14 cellular contexts compared by ENCODE assay signal in the genomic region with DNA sequence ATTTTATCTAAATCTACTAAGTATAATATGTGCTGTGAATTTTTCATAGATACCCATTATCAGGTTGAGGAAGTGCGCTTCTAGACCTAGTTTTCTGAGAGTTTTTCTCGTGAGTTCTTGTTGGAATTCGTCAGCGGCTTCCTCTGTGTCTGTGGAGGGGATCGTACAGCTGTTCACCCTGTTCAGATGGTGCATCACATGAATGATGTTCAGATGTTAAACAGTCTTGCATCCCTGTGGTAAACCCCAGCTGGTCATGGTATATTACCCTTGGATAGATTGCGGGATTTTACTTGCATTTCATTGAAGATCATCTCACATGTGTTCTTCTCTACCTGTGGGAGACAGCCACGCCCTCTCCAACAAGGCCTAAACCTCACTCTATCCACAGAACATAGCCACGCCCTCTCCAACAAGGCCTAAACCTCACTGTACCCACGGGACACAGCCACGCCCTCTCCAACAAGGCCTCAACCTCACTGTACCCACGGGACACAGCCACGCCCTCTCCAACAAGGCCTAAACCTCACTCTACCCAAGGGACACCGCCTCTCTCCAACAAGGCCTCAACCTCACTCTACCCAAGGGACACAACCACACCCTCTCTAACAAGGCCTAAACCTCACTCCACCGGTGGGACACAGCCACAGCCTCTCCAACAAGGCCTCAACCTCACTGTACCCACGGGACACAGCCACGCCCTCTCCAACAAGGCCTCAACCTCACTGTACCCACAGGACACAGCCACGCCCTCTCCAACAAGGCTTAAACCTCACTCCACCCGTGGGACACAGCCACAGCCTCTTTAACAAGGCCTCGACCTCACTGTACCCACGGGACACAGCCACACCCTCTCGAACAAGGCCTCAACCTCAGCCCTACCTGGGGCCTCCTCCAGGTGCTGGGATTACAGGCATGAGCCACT.
DNase-seq lines count a peak whose midpoint lies in the region; ATAC-seq and TF ChIP-seq lines count a peak whose summit lies in the region.
"Had no signal": no experiment of that assay in that cellular context is flagged by ENCODE, and none has a peak within 500 bp of the region (broad histone marks: within the 10 kb centered on the region; RNA-seq: fewer than 3 reads in every experiment).

No MANE protein-coding gene starts in this region.

- peak; percentile 97 for ATAC-seq in activated B cell treated with CpG ODN at 0.5 μM for 24 hours (ENCODE audit: low read depth)
- peak; percentile 46 to 53 for ATAC-seq in stimulated activated naive B cell treated with anti-CD40 and anti-IgM and Interleukin-4, amounts not matched to agents 10 μg/mL and 1 μg/mL and 100 μg/mL, for 72 hours (replicated peaks)

- H3K27ac ChIP-seq in endodermal cell (ENCODE audit: low read depth, low read length) (no peak overlapping the region), SK-N-SH (ENCODE audit: low read depth in 2 of 2, low read length in 1 of 2) (no peak overlapping the region), osteoblast (ENCODE audit: low read depth, low read length) (no peak overlapping the region)
- H3K27ac ChIP-seq: neutrophil had no signal

- H3K4me1 Mint-ChIP-seq in activated B cell treated with CpG ODN at 0.5 μM for 24 hours: peaks cover 33% of the 10 kb centered on the region
- H3K4me1 Mint-ChIP-seq in endodermal cell: no peaks in the 10 kb centered on the region
- peaks cover 9 to 12% of the 10 kb centered on the region in 2 donors for H3K4me1 Mint-ChIP-seq in stimulated activated naive B cell treated with anti-CD40 and anti-IgM and Interleukin-4, amounts not matched to agents 10 μg/mL and 1 μg/mL and 100 μg/mL, for 72 hours

- H2AFZ ChIP-seq in SK-N-SH (ENCODE audit: low read depth) (no peak overlapping the region), osteoblast (ENCODE audit: low read length) (no peak overlapping the region)

- 89% methylated on average over 15 to 21 of the region's 21 CpGs for WGBS in endodermal cell (ENCODE audit: insufficient coverage in 1 of 2, insufficient read length in 1 of 2), 2 experiments
- WGBS in SK-N-SH (ENCODE audit: low lambda C conversion rate): 88% methylated on average over 21 of the region's 21 CpGs

- no peaks in the 10 kb centered on the region for H3K79me2 ChIP-seq in SK-N-SH (ENCODE audit: insufficient read depth)
- no peaks in the 10 kb centered on the region for H3K79me2 ChIP-seq in osteoblast (ENCODE audit: insufficient read depth, low read length)

- CTCF ChIA-PET in activated B cell treated with CpG ODN at 0.5 μM for 24 hours (lab: Charles Lee): no interaction called here
- CTCF ChIA-PET in SK-N-SH (lab: Yijun Ruan, JAX): interaction anchor here (1.1 to 1.4 kb wide), 4 partner anchors 8 to 13 kb away, joined by 3 to 7 read pairs (median 5); no protein-coding TSS in a partner anchor

- no peaks in the 10 kb centered on the region for H3K9me2 ChIP-seq in SK-N-SH

- POLR2A ChIA-PET in activated B cell treated with CpG ODN at 0.5 μM for 24 hours (lab: Charles Lee) (no interaction called here), SK-N-SH (lab: Yijun Ruan, JAX) (no interaction called here)

- intact Hi-C loops in activated B cell treated with CpG ODN at 0.5 μM for 24 hours (cut with micrococcal nuclease): no loop called here

- H3K27me3 Mint-ChIP-seq in activated B cell treated with CpG ODN at 0.5 μM for 24 hours (no peaks in the 10 kb centered on the region), endodermal cell (ENCODE audit: insufficient read depth) (no peaks in the 10 kb centered on the region)
- no peaks in the 10 kb centered on the region for H3K27me3 Mint-ChIP-seq in stimulated activated naive B cell treated with anti-CD40 and anti-IgM and Interleukin-4, amounts not matched to agents 10 μg/mL and 1 μg/mL and 100 μg/mL, for 72 hours
- H3K27me3 Mint-ChIP-seq: type B pancreatic cell had no signal

- TF ChIP-seq CTCF in activated B cell treated with CpG ODN at 0.5 μM for 24 hours (IDR thresholded peaks at IDR 0.05) (no peak), endodermal cell (conservative IDR thresholded peaks at IDR 0.05) (no peak), SK-N-SH (IDR thresholded peaks at IDR 0.05) (no peak), osteoblast (IDR thresholded peaks at IDR 0.05; ENCODE audit: extremely low read depth, low read depth, low read length) (no peak)

- TF ChIP-seq EP300 in SK-N-SH (IDR thresholded peaks at IDR 0.05; ENCODE audit: borderline replicate concordance in 1 of 2, low read depth in 1 of 2, low read length in 1 of 2): no peak

- H3K36me3 ChIP-seq in endodermal cell (ENCODE audit: control insufficient read depth, insufficient read depth, low read length) (peaks cover 9% of the 10 kb centered on the region), SK-N-SH (replicated peaks in 1 of 2; ENCODE audit: control insufficient read depth in 1 of 2, insufficient read depth in 2 of 2, low read length in 1 of 2) (peaks cover 0 to 24% of the 10 kb centered on the region in 2 experiments), osteoblast (ENCODE audit: insufficient read depth, low read length) (no peaks in the 10 kb centered on the region)
- H3K36me3 ChIP-seq: neutrophil had no signal

- no peaks in the 10 kb centered on the region for H4K20me1 ChIP-seq in SK-N-SH (ENCODE audit: insufficient read depth)
- no peaks in the 10 kb centered on the region for H4K20me1 ChIP-seq in osteoblast (ENCODE audit: insufficient read depth, low read length)

- H3K27ac Mint-ChIP-seq in activated B cell treated with CpG ODN at 0.5 μM for 24 hours: peak overlapping the region; percentile 79
- H3K27ac Mint-ChIP-seq in endodermal cell: no peak overlapping the region
- H3K27ac Mint-ChIP-seq in stimulated activated naive B cell treated with anti-CD40 and anti-IgM and Interleukin-4, amounts not matched to agents 10 μg/mL and 1 μg/mL and 100 μg/mL, for 72 hours: no peak overlapping the region
- H3K27ac Mint-ChIP-seq: type B pancreatic cell had no signal

- peak; percentile 50 for DNase-seq in activated CD8-positive, alpha-beta memory T cell treated with anti-CD3 and anti-CD28 coated beads, Interleukin-2, amount 50 U/mL, for 48 hours
- DNase-seq in activated CD8-positive, alpha-beta memory T cell treated with anti-CD3 and anti-CD28 coated beads for 24 hours: no peak
- DNase-seq in activated B cell treated with CpG ODN at 0.5 μM for 24 hours (no peak), endodermal cell (peak; percentile 31), SK-N-SH (no peak), osteoblast (ENCODE audit: insufficient read length, low spot score, missing footprints) (no peak), NCI-H146 treated with DMSO at 0.1 percent for 48 hours (lab: John Stamatoyannopoulos, UW; ENCODE audit: unreplicated experiment) (no peak)
- no peak for DNase-seq in stimulated activated naive B cell treated with anti-CD40 and anti-IgM and Interleukin-4, amounts not matched to agents 10 μg/mL and 1 μg/mL and 100 μg/mL, for 72 hours
- DNase-seq: NCI-H1436, NCI-H510A treated with DMSO at 0.1 percent for 48 hours, T-helper 9 cell had no signal

- H3K9me3 ChIP-seq in endodermal cell (ENCODE audit: control insufficient read depth, low read length) (peaks cover 14% of the 10 kb centered on the region), SK-N-SH (peaks cover 9% of the 10 kb centered on the region), osteoblast (ENCODE audit: low read depth, low read length) (no peaks in the 10 kb centered on the region)
- H3K9me3 ChIP-seq: neutrophil had no signal

- no peak overlapping the region for H3K4me3 ChIP-seq in endodermal cell (ENCODE audit: low read length)
- H3K4me3 ChIP-seq in SK-N-SH (ENCODE audit: low read depth in 2 of 2, low read length in 1 of 2): no peak overlapping the region
- H3K4me3 ChIP-seq in osteoblast (ENCODE audit: insufficient read depth, low read length): no peak overlapping the region
- H3K4me3 ChIP-seq: skin epidermis had no signal

- H3K27me3 ChIP-seq in endodermal cell (ENCODE audit: control insufficient read depth, insufficient read depth, low read length, poor library complexity, severe bottlenecking): no peaks in the 10 kb centered on the region
- no peaks in the 10 kb centered on the region for H3K27me3 ChIP-seq in SK-N-SH (ENCODE audit: insufficient read depth)
- no peaks in the 10 kb centered on the region for H3K27me3 ChIP-seq in osteoblast (ENCODE audit: insufficient read depth, low read length)
- H3K27me3 ChIP-seq: neutrophil had no signal

- H3K4me1 ChIP-seq in endodermal cell (ENCODE audit: control insufficient read depth, insufficient read depth, low read length) (no peaks in the 10 kb centered on the region), SK-N-SH (ENCODE audit: control insufficient read depth in 1 of 2, insufficient read depth in 2 of 2, low read depth in 1 of 2, low read length in 1 of 2) (no peaks in the 10 kb centered on the region; a peak in 1 of 4 replicates), osteoblast (ENCODE audit: insufficient read depth, low read length) (no peaks in the 10 kb centered on the region)

- H3K4me3 Mint-ChIP-seq in activated B cell treated with CpG ODN at 0.5 μM for 24 hours (no peak overlapping the region), endodermal cell (no peak overlapping the region)
- no peak overlapping the region for H3K4me3 Mint-ChIP-seq in stimulated activated naive B cell treated with anti-CD40 and anti-IgM and Interleukin-4, amounts not matched to agents 10 μg/mL and 1 μg/mL and 100 μg/mL, for 72 hours
- H3K4me3 Mint-ChIP-seq: type B pancreatic cell had no signal

- TF ChIP-seq RAD21 in SK-N-SH (IDR thresholded peaks at IDR 0.05; ENCODE audit: low read length): no peak

- H3K4me2 ChIP-seq in SK-N-SH (no peak overlapping the region), osteoblast (ENCODE audit: insufficient read depth, low read length) (no peak overlapping the region)

- H3K9me3 Mint-ChIP-seq in activated B cell treated with CpG ODN at 0.5 μM for 24 hours: peaks cover 7% of the 10 kb centered on the region
- H3K9me3 Mint-ChIP-seq in endodermal cell: peaks cover 13% of the 10 kb centered on the region
- peaks cover 5 to 8% of the 10 kb centered on the region in 2 donors for H3K9me3 Mint-ChIP-seq in stimulated activated naive B cell treated with anti-CD40 and anti-IgM and Interleukin-4, amounts not matched to agents 10 μg/mL and 1 μg/mL and 100 μg/mL, for 72 hours

- no peak overlapping the region for H3K9ac ChIP-seq in endodermal cell (ENCODE audit: extremely low read depth, low read length, poor library complexity, severe bottlenecking)
- H3K9ac ChIP-seq in SK-N-SH: no peak overlapping the region

- peaks cover 31% of the 10 kb centered on the region for H3K36me3 Mint-ChIP-seq in activated B cell treated with CpG ODN at 0.5 μM for 24 hours (ENCODE audit: low read depth)
- H3K36me3 Mint-ChIP-seq in endodermal cell (ENCODE audit: low read depth): peaks cover 17% of the 10 kb centered on the region
- peaks cover 26 to 48% of the 10 kb centered on the region in 2 donors for H3K36me3 Mint-ChIP-seq in stimulated activated naive B cell treated with anti-CD40 and anti-IgM and Interleukin-4, amounts not matched to agents 10 μg/mL and 1 μg/mL and 100 μg/mL, for 72 hours

- H3F3A ChIP-seq in SK-N-SH (replicated peaks; ENCODE audit: insufficient read depth): peaks cover 3% of the 10 kb centered on the region

TF ChIP-seq in SK-N-SH, 30 proteins besides CTCF, POLR2A, EP300 and RAD21:
- TF ChIP-seq GATA2 (CRISPR knock-in tag; IDR thresholded peaks at IDR 0.05): no peak
TF ChIP-seq in SK-N-SH: peak in this region for 0.

Comparison
In these comparisons a context has a peak if more than half of its experiments do, and no peak if none do; other contexts are left out.
1. DNase-seq: peak in activated CD8-positive, alpha-beta memory T cell treated with anti-CD3 and anti-CD28 coated beads, Interleukin-2, amount 50 U/mL, for 48 hours (single experiment) and endodermal cell (single experiment); none in activated CD8-positive, alpha-beta memory T cell treated with anti-CD3 and anti-CD28 coated beads for 24 hours (single experiment), activated B cell treated with CpG ODN at 0.5 μM for 24 hours (single experiment), stimulated activated naive B cell treated with anti-CD40 and anti-IgM and Interleukin-4, amounts not matched to agents 10 μg/mL and 1 μg/mL and 100 μg/mL, for 72 hours (single experiment), SK-N-SH (single experiment), osteoblast (single experiment) and NCI-H146 treated with DMSO at 0.1 percent for 48 hours (single experiment).